Comparison of ENCODE assay signal across 11 cellular contexts in genomic region chr2:202643012-202643858, GRCh38. TPM values are rescaled to one million over a fixed set of nuclear protein-coding genes. Genes with fewer than 3 reads are reported as not detected.
DNase-seq lines count a peak whose midpoint lies in the region; ATAC-seq and TF ChIP-seq lines count a peak whose summit lies in the region.
"Had no signal": no experiment of that assay in that cellular context is flagged by ENCODE, and none has a peak within 500 bp of the region (broad histone marks: within the 10 kb centered on the region; RNA-seq: fewer than 3 reads in every experiment).

No MANE protein-coding gene starts in this region.

- H3K4me3 ChIP-seq in CD8-positive, alpha-beta T cell (ENCODE audit: low read depth, low read length): peak overlapping the region; percentile 2
- H3K4me3 ChIP-seq in HUES6 (ENCODE audit: low read depth, low read length) (no peak overlapping the region), mucosa of rectum (ENCODE audit: low read length in 2 of 2) (peak overlapping the region in 1 of 2 donors; percentile 29), vagina (no peak overlapping the region)
- H3K4me3 ChIP-seq: sigmoid colon had no signal

- peak in 2 of 7 experiments; percentile 9 to 23 for DNase-seq in CD8-positive, alpha-beta T cell
- DNase-seq in activated naive CD4-positive, alpha-beta T cell treated with anti-CD3 and anti-CD28 coated beads, Interleukin-2, amount 50 U/mL, for 72 hours (ENCODE audit: low spot score in 2 of 2): no peak
- DNase-seq in vagina (ENCODE audit: extremely low spot score in 2 of 2): no peak
- no peak for DNase-seq in NCI-H146 (lab: John Stamatoyannopoulos, UW)
- DNase-seq in mesenteric fat pad (ENCODE audit: low spot score): no peak
- DNase-seq in GM19238 (ENCODE audit: insufficient read length, low spot score): no peak
- DNase-seq: foreskin fibroblast, MM.1S, sigmoid colon had no signal

- H3K27me3 ChIP-seq in CD8-positive, alpha-beta T cell (ENCODE audit: insufficient read depth, low read length): no peaks in the 10 kb centered on the region
- no peaks in the 10 kb centered on the region for H3K27me3 ChIP-seq in HUES6 (ENCODE audit: control insufficient read depth, insufficient read depth, low read length)
- no peaks in the 10 kb centered on the region for H3K27me3 ChIP-seq in mucosa of rectum (ENCODE audit: control insufficient read depth in 2 of 2, insufficient read depth in 2 of 2, low read length in 2 of 2)
- H3K27me3 ChIP-seq in vagina: no peaks in the 10 kb centered on the region
- H3K27me3 ChIP-seq: sigmoid colon had no signal

- H3K27ac ChIP-seq in CD8-positive, alpha-beta T cell (ENCODE audit: low read depth, low read length): peak overlapping the region; percentile 38
- H3K27ac ChIP-seq in HUES6 (ENCODE audit: low read depth, low read length) (0 out of 2 replicates have a peak overlapping the region, but pooled peaks have one; percentile 41), mucosa of rectum (ENCODE audit: low read depth in 2 of 2, low read length in 2 of 2) (peak overlapping the region; percentile 64 to 69), vagina (no peak overlapping the region)
- H3K27ac ChIP-seq: sigmoid colon had no signal

- H3K4me1 Mint-ChIP-seq in CD8-positive, alpha-beta T cell (ENCODE audit: low read depth): peaks cover 61% of the 10 kb centered on the region

- CTCF ChIA-PET in CD8-positive, alpha-beta T cell (lab: Charles Lee): interaction anchor here (0.8 to 1.5 kb wide), 7 partner anchors 8 to 227 kb away, joined by 3 to 6 read pairs (median 4); partner anchors contain the start of gene FAM117B

- H3K9me3 Mint-ChIP-seq in CD8-positive, alpha-beta T cell: no peaks in the 10 kb centered on the region
- H3K9me3 Mint-ChIP-seq in activated naive CD4-positive, alpha-beta T cell treated with anti-CD3 and anti-CD28 coated beads, Interleukin-2, amount 50 U/mL, for 72 hours: no peaks in the 10 kb centered on the region

- H3K9ac ChIP-seq in HUES6 (ENCODE audit: low read length) (no peak overlapping the region), mucosa of rectum (ENCODE audit: low read depth in 1 of 2, low read length in 2 of 2) (peak overlapping the region in 1 of 2 donors; percentile 11)

- peak; percentile 75 for ATAC-seq in CD8-positive, alpha-beta T cell
- ATAC-seq in activated naive CD4-positive, alpha-beta T cell treated with anti-CD3 and anti-CD28 coated beads, Interleukin-2, amount 50 U/mL, for 72 hours: peak; percentile 45 to 46

- no peak for TF ChIP-seq POLR2A in vagina (IDR thresholded peaks at IDR 0.05)

- H3K4me1 ChIP-seq in CD8-positive, alpha-beta T cell (ENCODE audit: insufficient read depth, low read length): peaks cover 75% of the 10 kb centered on the region
- H3K4me1 ChIP-seq in HUES6 (ENCODE audit: control insufficient read depth, insufficient read depth, low read length) (peaks cover 10% of the 10 kb centered on the region), mucosa of rectum (ENCODE audit: control insufficient read depth in 2 of 2, insufficient read depth in 2 of 2, low read length in 2 of 2) (peaks cover 4 to 7% of the 10 kb centered on the region in 2 donors), vagina (peaks cover 14% of the 10 kb centered on the region)
- H3K4me1 ChIP-seq: sigmoid colon had no signal

- H3K36me3 Mint-ChIP-seq in CD8-positive, alpha-beta T cell: no peaks in the 10 kb centered on the region
- H3K36me3 Mint-ChIP-seq in activated naive CD4-positive, alpha-beta T cell treated with anti-CD3 and anti-CD28 coated beads, Interleukin-2, amount 50 U/mL, for 72 hours: peaks cover 0 to 6% of the 10 kb centered on the region in 2 donors

- POLR2A ChIA-PET in CD8-positive, alpha-beta T cell (lab: Charles Lee): interaction anchor here (0.7 to 2.8 kb wide), 10 partner anchors 10 to 1754 kb away, joined by 3 to 58 read pairs (median 4); partner anchors contain the start of genes FAM117B, NIF3L1 and PPIL3

- H3K27ac Mint-ChIP-seq in CD8-positive, alpha-beta T cell: no peak overlapping the region
- peak overlapping the region in 1 of 2 donors; percentile 94 for H3K27ac Mint-ChIP-seq in activated naive CD4-positive, alpha-beta T cell treated with anti-CD3 and anti-CD28 coated beads, Interleukin-2, amount 50 U/mL, for 72 hours

- no peaks in the 10 kb centered on the region for H3K9me3 ChIP-seq in CD8-positive, alpha-beta T cell (ENCODE audit: low read length)
- H3K9me3 ChIP-seq in HUES6 (ENCODE audit: control insufficient read depth, insufficient read depth, low read depth, low read length): no peaks in the 10 kb centered on the region
- H3K9me3 ChIP-seq in mucosa of rectum (ENCODE audit: control insufficient read depth in 2 of 2, low read length in 2 of 2): no peaks in the 10 kb centered on the region
- no peaks in the 10 kb centered on the region for H3K9me3 ChIP-seq in vagina
- H3K9me3 ChIP-seq: sigmoid colon had no signal

- no peaks in the 10 kb centered on the region for H3K27me3 Mint-ChIP-seq in CD8-positive, alpha-beta T cell (ENCODE audit: low read depth)

- no peaks in the 10 kb centered on the region for H3K36me3 ChIP-seq in CD8-positive, alpha-beta T cell (ENCODE audit: insufficient read depth, low read length)
- H3K36me3 ChIP-seq in HUES6 (ENCODE audit: control insufficient read depth, insufficient read depth, low read length): no peaks in the 10 kb centered on the region; the same call in 1 of the 2 replicates
- no peaks in the 10 kb centered on the region for H3K36me3 ChIP-seq in mucosa of rectum (ENCODE audit: control insufficient read depth in 2 of 2, insufficient read depth in 2 of 2, low read length in 2 of 2)
- no peaks in the 10 kb centered on the region for H3K36me3 ChIP-seq in vagina
- H3K36me3 ChIP-seq: sigmoid colon had no signal

- intact Hi-C loops in CD8-positive, alpha-beta T cell (cut with DNase I, micrococcal nuclease): loop anchor here (1.0 to 10.0 kb wide), 6 partner anchors 9 to 594 kb away; partner anchors contain the start of genes CYP20A1 (in 1 of the 2) and FAM117B (in 1 of the 2)
- intact Hi-C loops in vagina (cut with DNase I): no loop called here

- peak overlapping the region; percentile 76 for H3K4me3 Mint-ChIP-seq in CD8-positive, alpha-beta T cell

- TF ChIP-seq CTCF in CD8-positive, alpha-beta T cell (IDR thresholded peaks at IDR 0.05): no peak
- TF ChIP-seq CTCF in vagina (IDR thresholded peaks at IDR 0.05): no peak

RNA-seq across cellular contexts. Expression of gene FAM117B, which starts 8.5 kb away (rescaled TPM):
- total RNA-seq in CD8-positive, alpha-beta T cell: 10 to 100 TPM; 40.0 to 45.8 TPM
- total RNA-seq in activated naive CD4-positive, alpha-beta T cell treated with anti-CD3 and anti-CD28 coated beads, Interleukin-2, amount 50 U/mL, for 72 hours: 10 to 100 TPM; 17.7 to 23.3 TPM
- total RNA-seq in vagina (13.5 TPM), mesenteric fat pad (3.3 TPM)
